14 cellular contexts compared by ENCODE assay signal in genomic region chr21:33259995-33260394, GRCh38. TPM values are rescaled to one million over a fixed set of nuclear protein-coding genes. Genes with fewer than 3 reads are reported as not detected.
A peak's percentile ranks its signal among the peaks of the same experiment; 100 is the strongest.
DNase-seq lines count a peak whose midpoint lies in the region; ATAC-seq and TF ChIP-seq lines count a peak whose summit lies in the region.
"Had no signal": no experiment of that assay in that cellular context is flagged by ENCODE, and none has a peak within 500 bp of the region (broad histone marks: within the 10 kb centered on the region; RNA-seq: fewer than 3 reads in every experiment).

No MANE protein-coding gene starts in this region.

- CTCF ChIA-PET in activated CD8-positive, alpha-beta T cell treated with anti-CD3 and anti-CD28 coated beads, Interleukin-2, amount 10 ng/mL, durations not matched to agents 7 days and 5 days (lab: Charles Lee), result interaction anchor here (0.7 to 2.2 kb wide), 4 partner anchors 22 to 185 kb away, joined by 3 to 7 read pairs (median 4); no protein-coding TSS in a partner anchor
- CTCF ChIA-PET in WTC11 (lab: Charles Lee), result interaction anchor here (1.5 kb wide), 1 partner anchor 101 kb away, joined by 3 read pairs; no protein-coding TSS in a partner anchor

- POLR2A ChIA-PET in activated CD8-positive, alpha-beta T cell treated with anti-CD3 and anti-CD28 coated beads, Interleukin-2, amount 10 ng/mL, durations not matched to agents 7 days and 5 days (lab: Charles Lee), result interaction anchor here (0.6 kb wide), 1 partner anchor 31 kb away, joined by 3 read pairs; no protein-coding TSS in a partner anchor
- POLR2A ChIA-PET in WTC11 (lab: Charles Lee), result no interaction called here

- no peaks in the 10 kb centered on the region for H3K27me3 ChIP-seq in BLaER1 treated with 17β-estradiol and CSF1 and Interleukin-3, amounts not matched to agents 10 nM and 100 nM
- no peaks in the 10 kb centered on the region for H3K27me3 ChIP-seq in HL-60 (ENCODE audit: insufficient read depth, poor library complexity, severe bottlenecking)
- H3K27me3 ChIP-seq: tibial artery had no signal

- peak; percentile 52 for ATAC-seq in activated CD8-positive, alpha-beta T cell treated with anti-CD3 and anti-CD28 coated beads, Interleukin-2, amount 10 ng/mL, durations not matched to agents 7 days and 5 days
- no peak for ATAC-seq in memory B cell (ENCODE audit: low read depth)
- no peak for ATAC-seq in HG02973 (IDR thresholded peaks at IDR 0.05; ENCODE audit: unreplicated experiment)
- ATAC-seq in WTC11, result no peak

- H3K27ac ChIP-seq in BLaER1 treated with 17β-estradiol and CSF1 and Interleukin-3, amounts not matched to agents 10 nM and 100 nM, result peak overlapping the region; percentile 39 to 99 (median 94); a peak in 21 of 22 replicates
- H3K27ac ChIP-seq in HL-60 (replicated peaks), result peak overlapping the region; percentile 70
- H3K27ac ChIP-seq: KMS-11, prostate gland, tibial artery had no signal

- peaks cover 56 to 83% (median 71%) of the 10 kb centered on the region in 11 experiments for H3K36me3 ChIP-seq in BLaER1 treated with 17β-estradiol and CSF1 and Interleukin-3, amounts not matched to agents 10 nM and 100 nM
- H3K36me3 ChIP-seq: prostate gland had no signal

- H3K9me3 ChIP-seq in BLaER1 treated with 17β-estradiol and CSF1 and Interleukin-3, amounts not matched to agents 10 nM and 100 nM (replicated peaks in 1 of 11), result peaks cover 14 to 34% (median 27%) of the 10 kb centered on the region in 11 experiments
- H3K9me3 ChIP-seq: prostate gland, tibial artery had no signal

- no peaks in the 10 kb centered on the region for H3K9me3 Mint-ChIP-seq in activated CD8-positive, alpha-beta T cell treated with anti-CD3 and anti-CD28 coated beads, Interleukin-2, amount 10 ng/mL, durations not matched to agents 7 days and 5 days (ENCODE audit: insufficient read depth)
- H3K9me3 Mint-ChIP-seq in memory B cell, result no peaks in the 10 kb centered on the region
- H3K9me3 Mint-ChIP-seq in WTC11, result peaks cover 13% of the 10 kb centered on the region

- H3K4me1 Mint-ChIP-seq in activated CD8-positive, alpha-beta T cell treated with anti-CD3 and anti-CD28 coated beads, Interleukin-2, amount 10 ng/mL, durations not matched to agents 7 days and 5 days (ENCODE audit: low read depth), result peaks cover 52% of the 10 kb centered on the region
- H3K4me1 Mint-ChIP-seq in memory B cell, result peaks cover 12% of the 10 kb centered on the region
- peaks cover 14% of the 10 kb centered on the region for H3K4me1 Mint-ChIP-seq in WTC11

- 0 out of 20 replicates have a peak overlapping the region, but pooled peaks of 1 of the 10 experiments have one; percentile 2 for H3K4me3 ChIP-seq in BLaER1 treated with 17β-estradiol and CSF1 and Interleukin-3, amounts not matched to agents 10 nM and 100 nM
- no peak overlapping the region for H3K4me3 ChIP-seq in HL-60 (replicated peaks; ENCODE audit: insufficient read depth, low read length)
- H3K4me3 ChIP-seq: prostate gland, tibial artery had no signal

- TF ChIP-seq CTCF in HL-60 (IDR thresholded peaks at IDR 0.05; ENCODE audit: insufficient read depth, low read length) (no peak), WTC11 (IDR thresholded peaks at IDR 0.05) (no peak)

- H3K27me3 Mint-ChIP-seq in activated CD8-positive, alpha-beta T cell treated with anti-CD3 and anti-CD28 coated beads, Interleukin-2, amount 10 ng/mL, durations not matched to agents 7 days and 5 days (ENCODE audit: low read depth), result no peaks in the 10 kb centered on the region
- H3K27me3 Mint-ChIP-seq in memory B cell (no peaks in the 10 kb centered on the region), WTC11 (ENCODE audit: low read depth) (no peaks in the 10 kb centered on the region; the same call in 1 of the 2 replicates)

- H3K4me1 ChIP-seq in BLaER1 treated with 17β-estradiol and CSF1 and Interleukin-3, amounts not matched to agents 10 nM and 100 nM, result peaks cover 19 to 90% (median 76%) of the 10 kb centered on the region in 10 experiments
- H3K4me1 ChIP-seq: prostate gland, tibial artery had no signal

- H3K9ac ChIP-seq in BLaER1 treated with 17β-estradiol and CSF1 and Interleukin-3, amounts not matched to agents 10 nM and 100 nM, result peak overlapping the region; percentile 12 to 78 (median 53); a peak in 16 of 22 replicates
- H3K9ac ChIP-seq: KMS-11 had no signal

- H4K20me1 ChIP-seq in BLaER1 treated with 17β-estradiol and CSF1 and Interleukin-3, amounts not matched to agents 10 nM and 100 nM, result peaks cover 0 to 5% (median 0%) of the 10 kb centered on the region in 11 experiments; a peak in 2 of 22 replicates

- peak overlapping the region; percentile 53 for H3K27ac Mint-ChIP-seq in activated CD8-positive, alpha-beta T cell treated with anti-CD3 and anti-CD28 coated beads, Interleukin-2, amount 10 ng/mL, durations not matched to agents 7 days and 5 days
- H3K27ac Mint-ChIP-seq in memory B cell (peak overlapping the region; percentile 55), WTC11 (no peak overlapping the region)
- H3K27ac Mint-ChIP-seq: H9 had no signal

- peaks cover 75% of the 10 kb centered on the region for H3K36me3 Mint-ChIP-seq in activated CD8-positive, alpha-beta T cell treated with anti-CD3 and anti-CD28 coated beads, Interleukin-2, amount 10 ng/mL, durations not matched to agents 7 days and 5 days (ENCODE audit: low read depth)
- H3K36me3 Mint-ChIP-seq in memory B cell (peaks cover 31% of the 10 kb centered on the region), WTC11 (peaks cover 39% of the 10 kb centered on the region)

- DNase-seq in HL-60 (ENCODE audit: low read depth in 1 of 2, low spot score in 1 of 2) (peak in 1 of 2 experiments; percentile 55), memory B cell (ENCODE audit: low spot score in 2 of 2) (no peak), NCI-H1436 treated with DMSO at 0.1 percent for 48 hours (lab: John Stamatoyannopoulos, UW) (no peak), WTC11 (ENCODE audit: low spot score) (no peak)
- DNase-seq in activated CD8-positive, alpha-beta T cell treated with anti-CD3 and anti-CD28 coated beads, Interleukin-2, amount 10 ng/mL, durations not matched to agents 7 days and 5 days, result no peak
- DNase-seq in activated CD4-positive, CD25-positive, alpha-beta regulatory T cell treated with anti-CD3 and anti-CD28 coated beads, Interleukin-2, amount 50 U/mL, for 72 hours, result no peak
- DNase-seq: central memory CD4-positive, alpha-beta T cell; H9; NCI-H2029 treated with DMSO at 0.1 percent for 48 hours had no signal

- H3K4me3 Mint-ChIP-seq in activated CD8-positive, alpha-beta T cell treated with anti-CD3 and anti-CD28 coated beads, Interleukin-2, amount 10 ng/mL, durations not matched to agents 7 days and 5 days, result peak overlapping the region; percentile 35
- H3K4me3 Mint-ChIP-seq in memory B cell (no peak overlapping the region), WTC11 (no peak overlapping the region)
- H3K4me3 Mint-ChIP-seq: H9 had no signal

- H3K4me2 ChIP-seq in BLaER1 treated with 17β-estradiol and CSF1 and Interleukin-3, amounts not matched to agents 10 nM and 100 nM, result peak overlapping the region in 9 of 11 experiments; percentile 34 to 97 (median 84); a peak in 19 of 22 replicates
- H3K4me2 ChIP-seq: KMS-11 had no signal

TF ChIP-seq in WTC11, 78 proteins besides CTCF, POLR2A, EP300 and RAD21 (continues in another document):
- TF ChIP-seq RELA (CRISPR knock-in tag; IDR thresholded peaks at IDR 0.05; ENCODE audit: borderline replicate concordance), result no peak
- no peak for TF ChIP-seq ESRRA (CRISPR knock-in tag; IDR thresholded peaks at IDR 0.05; ENCODE audit: borderline replicate concordance)
- TF ChIP-seq PRRX2 (CRISPR knock-in tag; IDR thresholded peaks at IDR 0.05), result no peak
- no peak for TF ChIP-seq NFE2L1 (CRISPR knock-in tag; IDR thresholded peaks at IDR 0.05)
- TF ChIP-seq USF1 (CRISPR knock-in tag; IDR thresholded peaks at IDR 0.05), result no peak
- no peak for TF ChIP-seq ZNF232 (CRISPR knock-in tag; IDR thresholded peaks at IDR 0.05)
- TF ChIP-seq ZNF121 (CRISPR knock-in tag; IDR thresholded peaks at IDR 0.05), result no peak
- no peak for TF ChIP-seq FOXJ3 (CRISPR knock-in tag; IDR thresholded peaks at IDR 0.05; ENCODE audit: borderline replicate concordance)
- TF ChIP-seq KAT7 (CRISPR knock-in tag; IDR thresholded peaks at IDR 0.05; ENCODE audit: borderline replicate concordance), result no peak
- no peak for TF ChIP-seq HMGXB4 (CRISPR knock-in tag; IDR thresholded peaks at IDR 0.05)
- TF ChIP-seq TEAD1 (CRISPR knock-in tag; IDR thresholded peaks at IDR 0.05), result no peak

RNA-seq across cellular contexts. Expression of gene IL10RB, which starts 6.2 kb away (rescaled TPM):
- 10 to 100 TPM; 37.1 to 44.2 TPM for total RNA-seq in activated CD8-positive, alpha-beta T cell treated with anti-CD3 and anti-CD28 coated beads, Interleukin-2, amount 10 ng/mL, durations not matched to agents 7 days and 5 days
- 3.7 to 5.1 TPM (median 4.1 TPM) in 3 replicates for total RNA-seq in WTC11 (2021)

RNA-seq across cellular contexts. Expression of gene IFNAR2, which starts 30.3 kb away (rescaled TPM):
- 10 to 100 TPM; 54.6 to 62.4 TPM for total RNA-seq in activated CD8-positive, alpha-beta T cell treated with anti-CD3 and anti-CD28 coated beads, Interleukin-2, amount 10 ng/mL, durations not matched to agents 7 days and 5 days
- total RNA-seq in WTC11 (2021), result 13.3 to 19.1 TPM (median 16.4 TPM) in 3 replicates
